ENCODE assay signal across 26 cellular contexts in the genomic region with DNA sequence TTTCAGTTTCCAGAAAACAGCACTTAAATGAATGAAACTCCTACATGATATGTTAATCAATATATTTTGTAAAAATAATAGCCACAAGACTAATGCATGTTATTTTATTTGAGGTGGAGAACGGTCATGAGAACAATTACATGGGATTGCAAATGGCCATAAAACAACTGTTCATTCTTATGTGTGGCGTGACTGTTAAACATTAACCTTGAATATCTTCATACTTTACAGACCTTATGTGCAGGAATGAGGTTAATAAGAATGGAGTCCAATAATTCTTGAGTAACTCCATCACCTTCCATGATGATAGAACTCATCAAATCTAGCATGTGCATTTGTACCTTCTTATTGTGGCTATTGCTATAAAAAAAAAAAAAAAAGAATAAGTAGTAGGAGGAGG.
"Had no signal": no experiment of that assay in that cellular context is flagged by ENCODE, and none has a peak within 500 bp of the region (broad histone marks: within the 10 kb centered on the region; RNA-seq: fewer than 3 reads in every experiment).

No MANE protein-coding gene starts in this region.

- H3K4me3 Mint-ChIP-seq: nephron; stimulated activated naive B cell treated with anti-CD40 and anti-IgM and Interleukin-4, amounts not matched to agents 10 μg/mL and 1 μg/mL and 100 μg/mL, for 72 hours; T-helper 17 cell had no signal

- H3K4me1 ChIP-seq: left ventricle myocardium inferior, suprapubic skin, tibial nerve had no signal

- H3K4me3 ChIP-seq: heart left ventricle, left ventricle myocardium inferior, lung, ovary, suprapubic skin, tibial nerve had no signal

- H3K9me3 ChIP-seq: heart left ventricle, left ventricle myocardium inferior, neutrophil, ovary, suprapubic skin, tibial nerve had no signal

- ATAC-seq: activated CD4-positive, CD25-positive, alpha-beta regulatory T cell treated with anti-CD3 and anti-CD28 coated beads, Interleukin-2, amount 50 U/mL, for 24 hours; heart left ventricle; stimulated activated naive B cell treated with anti-CD40 and anti-IgM and Interleukin-4, amounts not matched to agents 10 μg/mL and 1 μg/mL and 100 μg/mL, for 72 hours; T-helper 17 cell had no signal

- H3K27ac Mint-ChIP-seq: nephron; stimulated activated naive B cell treated with anti-CD40 and anti-IgM and Interleukin-4, amounts not matched to agents 10 μg/mL and 1 μg/mL and 100 μg/mL, for 72 hours; T-helper 17 cell had no signal

- H3K27me3 Mint-ChIP-seq: progenitor cell of endocrine pancreas; stimulated activated naive B cell treated with anti-CD40 and anti-IgM and Interleukin-4, amounts not matched to agents 10 μg/mL and 1 μg/mL and 100 μg/mL, for 72 hours; T-helper 17 cell had no signal

- DNase-seq: activated CD4-positive, alpha-beta T cell treated with anti-CD3 and anti-CD28 coated beads for 48 hours; activated CD4-positive, alpha-beta T cell treated with anti-CD3 and anti-CD28 coated beads, Interleukin-2, amount 50 U/mL, for 48 hours; activated CD8-positive, alpha-beta memory T cell treated with anti-CD3 and anti-CD28 coated beads for 24 hours; activated effector memory CD4-positive, alpha-beta T cell treated with anti-CD3 and anti-CD28 coated beads, Interleukin-2, amount 50 U/mL, for 16 hours; activated naive CD4-positive, alpha-beta T cell treated with anti-CD3 and anti-CD28 coated beads, Interleukin-2, amount 50 U/mL, for 16 hours; amniotic stem cell; caudate nucleus; heart left ventricle; left ventricle myocardium inferior; mesendoderm; ovary; stimulated activated CD4-positive, alpha-beta T cell treated with anti-CD3 and anti-CD28 coated beads, Interleukin-15, amount 100 ng/mL, for 24 hours; stimulated activated CD4-positive, alpha-beta T cell treated with anti-CD3 and anti-CD28 coated beads, Interleukin-2, amount 100 ng/mL, for 24 hours; stimulated activated naive B cell treated with anti-CD40 and anti-IgM and Interleukin-4, amounts not matched to agents 10 μg/mL and 1 μg/mL and 100 μg/mL, for 72 hours; SW 1271; T-helper 17 cell; T1000; WERI-Rb-1 had no signal

- H3K9me3 Mint-ChIP-seq: nephron; stimulated activated naive B cell treated with anti-CD40 and anti-IgM and Interleukin-4, amounts not matched to agents 10 μg/mL and 1 μg/mL and 100 μg/mL, for 72 hours had no signal

- H3K27ac ChIP-seq: heart left ventricle, left ventricle myocardium inferior, neutrophil, ovary, suprapubic skin, tibial nerve, WERI-Rb-1 had no signal

- FAIRE-seq: endothelial cell of umbilical vein had no signal

- H3K27me3 ChIP-seq: heart left ventricle, neutrophil, ovary, suprapubic skin, tibial nerve had no signal

- H3K36me3 ChIP-seq: ovary had no signal

- H3K4me1 Mint-ChIP-seq: nephron had no signal
